In genomic region chr13:85719749-85720148, GRCh38 we compare ENCODE assay signal across 24 cellular contexts.
DNase-seq lines count a peak whose midpoint lies in the region; ATAC-seq, FAIRE-seq and TF ChIP-seq lines count a peak whose summit lies in the region.
"Had no signal": no experiment of that assay in that cellular context is flagged by ENCODE, and none has a peak within 500 bp of the region (broad histone marks: within the 10 kb centered on the region; RNA-seq: fewer than 3 reads in every experiment).

No MANE protein-coding gene starts in this region.

- no peak overlapping the region for H3K27ac Mint-ChIP-seq in activated T-cell treated with anti-CD3 and anti-CD28 coated beads, Interleukin-2, amount 50 U/mL, for 72 hours
- H3K27ac Mint-ChIP-seq: B cell; CD4-positive, CD25-positive, alpha-beta regulatory T cell; CD8-positive, alpha-beta memory T cell had no signal

- H3K27me3 ChIP-seq in HepG2 (ENCODE audit: control insufficient read depth in 1 of 2, insufficient read depth in 2 of 2, low read length in 2 of 2) (no peaks in the 10 kb centered on the region), right lobe of liver (no peaks in the 10 kb centered on the region), IMR-90 (ENCODE audit: control insufficient read depth, insufficient read depth, low read length) (no peaks in the 10 kb centered on the region), smooth muscle cell (ENCODE audit: low read depth) (no peaks in the 10 kb centered on the region), upper lobe of left lung (no peaks in the 10 kb centered on the region)
- H3K27me3 ChIP-seq: BLaER1 had no signal

- no peak overlapping the region for H2BK15ac ChIP-seq in IMR-90 (ENCODE audit: low read depth, low read length)

- no peak overlapping the region for H2BK120ac ChIP-seq in IMR-90 (ENCODE audit: low read depth, low read length)

- dilution Hi-C loops in IMR-90 (cut with HindIII; ENCODE audit: low sequenced_read_pairs, unreplicated experiment) = no loop called here

- no peaks in the 10 kb centered on the region for H3K79me1 ChIP-seq in IMR-90 (ENCODE audit: low read depth in 1 of 2, low read length in 2 of 2)

- H3K9ac ChIP-seq in HepG2 (ENCODE audit: insufficient read depth, low read depth, low read length) (no peak overlapping the region), IMR-90 (ENCODE audit: low read depth, low read length) (no peak overlapping the region), smooth muscle cell (ENCODE audit: low read depth) (no peak overlapping the region)
- H3K9ac ChIP-seq: BLaER1, GM23248 had no signal

- H3K4me1 ChIP-seq in HepG2 (ENCODE audit: insufficient read depth, low read length) (no peaks in the 10 kb centered on the region), right lobe of liver (no peaks in the 10 kb centered on the region), IMR-90 (ENCODE audit: control insufficient read depth, insufficient read depth, low read length) (peaks cover 5% of the 10 kb centered on the region; the same call in 1 of the 2 replicates), smooth muscle cell (ENCODE audit: low read depth) (no peaks in the 10 kb centered on the region), upper lobe of left lung (no peaks in the 10 kb centered on the region)
- H3K4me1 ChIP-seq: BLaER1 had no signal

- H3K27me3 Mint-ChIP-seq in activated T-cell treated with anti-CD3 and anti-CD28 coated beads, Interleukin-2, amount 50 U/mL, for 72 hours (ENCODE audit: low read depth) = no peaks in the 10 kb centered on the region
- H3K27me3 Mint-ChIP-seq: B cell; CD4-positive, CD25-positive, alpha-beta regulatory T cell; CD8-positive, alpha-beta memory T cell had no signal

- no peak overlapping the region for H3K23ac ChIP-seq in IMR-90 (ENCODE audit: low read depth, low read length)

- TF ChIP-seq EP300 in HepG2 (IDR thresholded peaks at IDR 0.05; ENCODE audit: low read depth in 2 of 2, low read length in 2 of 2) = no peak
- no peak for TF ChIP-seq EP300 in HepG2 (CRISPR knock-in tag; IDR thresholded peaks at IDR 0.05; ENCODE audit: borderline replicate concordance)
- TF ChIP-seq EP300 in upper lobe of left lung (IDR thresholded peaks at IDR 0.05) = no peak

- in situ Hi-C loops in HepG2 (cut with HindIII; ENCODE audit: extremely low pct_ligation_motif_present, low pct_unique_long_range_greater_than_20kb) = no loop called here
- in situ Hi-C loops in IMR-90 (cut with MboI; ENCODE audit: low sequenced_read_pairs) = no loop called here

- no peak for FAIRE-seq in HepG2 (lab: Jason Lieb, UNC)
- FAIRE-seq: D721Med, GM12878, GM19239, H1 had no signal

- no peak overlapping the region for H4K91ac ChIP-seq in IMR-90 (ENCODE audit: insufficient read depth, low read depth, low read length)

- H3K79me2 ChIP-seq in HepG2 (ENCODE audit: insufficient read depth, low read length) (no peaks in the 10 kb centered on the region), smooth muscle cell (ENCODE audit: low read depth) (no peaks in the 10 kb centered on the region)

- no peaks in the 10 kb centered on the region for H4K20me1 ChIP-seq in HepG2 (ENCODE audit: insufficient read depth, low read length)
- H4K20me1 ChIP-seq in IMR-90 (ENCODE audit: insufficient read depth, low read length) = no peaks in the 10 kb centered on the region
- H4K20me1 ChIP-seq in smooth muscle cell (ENCODE audit: low read depth) = no peaks in the 10 kb centered on the region
- H4K20me1 ChIP-seq: BLaER1 had no signal

- no peak overlapping the region for H4K8ac ChIP-seq in IMR-90 (ENCODE audit: low read depth in 2 of 2, low read length in 2 of 2)

- ATAC-seq in HepG2 (no peak), right lobe of liver (no peak), IMR-90 (ENCODE audit: low read depth) (no peak), HG03432 (IDR thresholded peaks at IDR 0.05; ENCODE audit: unreplicated experiment) (no peak), upper lobe of left lung (ENCODE audit: low FRiP score in 2 of 2) (no peak)
- ATAC-seq in activated T-cell treated with anti-CD3 and anti-CD28 coated beads, Interleukin-2, amount 50 U/mL, for 72 hours (replicated peaks in 1 of 2) = no peak
- ATAC-seq: GM12878, HCT116 had no signal

- no peak overlapping the region for H2AK9ac ChIP-seq in IMR-90 (replicated peaks; ENCODE audit: low read depth, low read length, poor library complexity)

- no peaks in the 10 kb centered on the region for H3K9me1 ChIP-seq in IMR-90 (ENCODE audit: insufficient read depth, low read length)

- H3K36me3 ChIP-seq in HepG2 (replicated peaks in 1 of 2; ENCODE audit: control insufficient read depth in 1 of 2, insufficient read depth in 2 of 2, low read length in 2 of 2) (no peaks in the 10 kb centered on the region), right lobe of liver (peaks cover 0 to 3% (median 0%) of the 10 kb centered on the region in 4 donors), IMR-90 (ENCODE audit: control insufficient read depth, insufficient read depth, low read length) (no peaks in the 10 kb centered on the region), smooth muscle cell (ENCODE audit: low read depth) (no peaks in the 10 kb centered on the region), upper lobe of left lung (no peaks in the 10 kb centered on the region)
- H3K36me3 ChIP-seq: BLaER1 had no signal

- H3K4me1 Mint-ChIP-seq in activated T-cell treated with anti-CD3 and anti-CD28 coated beads, Interleukin-2, amount 50 U/mL, for 72 hours (ENCODE audit: low read depth) = no peaks in the 10 kb centered on the region
- H3K4me1 Mint-ChIP-seq: B cell; CD4-positive, CD25-positive, alpha-beta regulatory T cell; CD8-positive, alpha-beta memory T cell had no signal

- WGBS in HepG2 (ENCODE audit: low lambda C conversion rate) = 0% methylated on average over 1 of the region's 1 CpG
- 65% methylated on average over 1 of the region's 1 CpG for WGBS in right lobe of liver (ENCODE audit: insufficient coverage, low coverage, low lambda C conversion rate, missing lambda C conversion rate)
- WGBS in IMR-90 (ENCODE audit: extremely low coverage in 2 of 2, insufficient read length in 1 of 2), 2 experiments = no CpG with 5 or more reads among the region's 1 CpG
- 97% methylated on average over 1 of the region's 1 CpG for WGBS in smooth muscle cell (ENCODE audit: low lambda C conversion rate)
- WGBS in upper lobe of left lung, 2 donors = 74 to 91% methylated on average over 1 of the region's 1 CpG

- H3K9me3 Mint-ChIP-seq in activated T-cell treated with anti-CD3 and anti-CD28 coated beads, Interleukin-2, amount 50 U/mL, for 72 hours = no peaks in the 10 kb centered on the region
- H3K9me3 Mint-ChIP-seq: H9 had no signal

- H3K9me3 ChIP-seq in HepG2 (ENCODE audit: low read length) (no peaks in the 10 kb centered on the region), right lobe of liver (no peaks in the 10 kb centered on the region), IMR-90 (ENCODE audit: control insufficient read depth, insufficient read depth, low read length) (no peaks in the 10 kb centered on the region), smooth muscle cell (replicated peaks; ENCODE audit: low read depth) (no peaks in the 10 kb centered on the region), upper lobe of left lung (no peaks in the 10 kb centered on the region)
- H3K9me3 ChIP-seq: BLaER1 had no signal

- TF ChIP-seq POLR2A in HepG2 (IDR thresholded peaks at IDR 0.05; ENCODE audit: insufficient read depth in 1 of 2, low read depth in 2 of 2, low read length in 2 of 2) (no peak), right lobe of liver (IDR thresholded peaks at IDR 0.05) (no peak), IMR-90 (IDR thresholded peaks at IDR 0.05; ENCODE audit: low read depth, low read length) (no peak), upper lobe of left lung (IDR thresholded peaks at IDR 0.05) (no peak)

- H4K5ac ChIP-seq in IMR-90 (ENCODE audit: low read depth, low read length) = no peak overlapping the region

- H3K4me3 ChIP-seq in HepG2 (replicated peaks in 1 of 3; ENCODE audit: insufficient read depth in 1 of 3, low read depth in 2 of 3, low read length in 3 of 3) (no peak overlapping the region), right lobe of liver (no peak overlapping the region), IMR-90 (ENCODE audit: insufficient read depth, low read depth, low read length) (no peak overlapping the region), smooth muscle cell (no peak overlapping the region), upper lobe of left lung (no peak overlapping the region)
- H3K4me3 ChIP-seq: BLaER1, GM12878, GM23248 had no signal

- H3K27ac ChIP-seq in HepG2 (ENCODE audit: extremely low read length, insufficient read depth, low read length) (no peak overlapping the region), right lobe of liver (no peak overlapping the region), IMR-90 (ENCODE audit: insufficient read depth, low read length) (no peak overlapping the region), VCaP (peak overlapping the region; percentile 2), smooth muscle cell (ENCODE audit: low read depth) (no peak overlapping the region), upper lobe of left lung (no peak overlapping the region)
- H3K27ac ChIP-seq: BLaER1, C4-2B, GM23248 had no signal

- no peak overlapping the region for H3K14ac ChIP-seq in IMR-90 (replicated peaks; ENCODE audit: low read depth, low read length)

- no peak overlapping the region for H2AK5ac ChIP-seq in IMR-90 (ENCODE audit: low read depth, low read length)

- H3K4me3 Mint-ChIP-seq in activated T-cell treated with anti-CD3 and anti-CD28 coated beads, Interleukin-2, amount 50 U/mL, for 72 hours = no peak overlapping the region
- H3K4me3 Mint-ChIP-seq: B cell; CD4-positive, CD25-positive, alpha-beta regulatory T cell; CD8-positive, alpha-beta memory T cell; H9 had no signal

- H3K4me2 ChIP-seq in HepG2 (ENCODE audit: low read depth, low read length) (no peak overlapping the region), IMR-90 (ENCODE audit: low read depth, low read length) (no peak overlapping the region), smooth muscle cell (no peak overlapping the region)
- H3K4me2 ChIP-seq: BLaER1 had no signal

- no peak overlapping the region for H2BK5ac ChIP-seq in IMR-90 (ENCODE audit: low read depth, low read length, poor library complexity, severe bottlenecking)

- POLR2A ChIA-PET in HepG2 (lab: Yijun Ruan, JAX) = no interaction called here
- POLR2A ChIA-PET in IMR-90 (lab: Charles Lee; ENCODE audit: unreplicated experiment) = no interaction called here

- H3F3A ChIP-seq in smooth muscle cell (ENCODE audit: low read depth) = no peaks in the 10 kb centered on the region

- intact Hi-C loops in HepG2 (cut with micrococcal nuclease; ENCODE audit: unreplicated experiment) = no loop called here
- intact Hi-C loops in right lobe of liver (cut with DNase I) = no loop called here
- intact Hi-C loops in IMR-90 (cut with micrococcal nuclease) = no loop called here

- no peaks in the 10 kb centered on the region for H3K36me3 Mint-ChIP-seq in activated T-cell treated with anti-CD3 and anti-CD28 coated beads, Interleukin-2, amount 50 U/mL, for 72 hours (ENCODE audit: insufficient read depth in 2 of 2)
- H3K36me3 Mint-ChIP-seq: CD4-positive, CD25-positive, alpha-beta regulatory T cell; CD8-positive, alpha-beta memory T cell had no signal

- BruUV-seq in HepG2 (replicated peaks; lab: Mats Ljungman, UMichigan) (no TSS peak), IMR-90 (replicated peaks; lab: Mats Ljungman, UMichigan) (no TSS peak)

- TF ChIP-seq CTCF in HepG2 (CRISPR knock-in tag; IDR thresholded peaks at IDR 0.05) = no peak
- TF ChIP-seq CTCF in right lobe of liver (IDR thresholded peaks at IDR 0.05) = no peak
- no peak for TF ChIP-seq CTCF in IMR-90 (conservative IDR thresholded peaks at IDR 0.05; ENCODE audit: low read depth, low read length)
- no peak for TF ChIP-seq CTCF in VCaP (conservative IDR thresholded peaks at IDR 0.05)
- no peak for TF ChIP-seq CTCF in smooth muscle cell (IDR thresholded peaks at IDR 0.05; ENCODE audit: borderline replicate concordance, insufficient read depth, poor library complexity, severe bottlenecking)
- no peak for TF ChIP-seq CTCF in upper lobe of left lung (IDR thresholded peaks at IDR 0.05)

- no peak overlapping the region for H3K56ac ChIP-seq in IMR-90 (ENCODE audit: extremely low read depth, insufficient read depth, low read length)

- H3K4ac ChIP-seq in IMR-90 (ENCODE audit: low read depth, low read length) = no peak overlapping the region

- no peak overlapping the region for H2BK20ac ChIP-seq in IMR-90 (ENCODE audit: low read depth, low read length)

- CTCF ChIA-PET in HepG2 (lab: Yijun Ruan, JAX; ENCODE audit: low intra/inter-chr PET ratio, low total read pairs) = no interaction called here
- CTCF ChIA-PET in IMR-90 (lab: Yijun Ruan, JAX) = no interaction called here

- no peak overlapping the region for H2AFZ ChIP-seq in HepG2 (ENCODE audit: low read length)
- H2AFZ ChIP-seq in IMR-90 (replicated peaks; ENCODE audit: low read length, poor library complexity) = no peak overlapping the region
- H2AFZ ChIP-seq in smooth muscle cell (ENCODE audit: low read depth) = peak overlapping the region; percentile 2
- H2AFZ ChIP-seq: GM23248 had no signal

- DNase-seq in HepG2 (ENCODE audit: low spot score) = no peak
- no peak for DNase-seq in right lobe of liver
- no peak for DNase-seq in IMR-90
- DNase-seq in smooth muscle cell (lab: John Stamatoyannopoulos, UW; ENCODE audit: unreplicated experiment) = no peak
- DNase-seq in activated T-cell treated with anti-CD3 and anti-CD28 coated beads, Interleukin-2, amount 50 U/mL, for 72 hours = no peak
- DNase-seq in upper lobe of left lung = no peak
- DNase-seq: CD4-positive, CD25-positive, alpha-beta regulatory T cell; CD8-positive, alpha-beta memory T cell; DMS 273 treated with DMSO at 0.1 percent for 48 hours; DMS79; EL; GDM1; GM23248; H9 had no signal

- no peak overlapping the region for H3K18ac ChIP-seq in IMR-90 (ENCODE audit: low read depth, low read length)

- TF ChIP-seq RAD21 in HepG2 (CRISPR knock-in tag; IDR thresholded peaks at IDR 0.05) (no peak), IMR-90 (IDR thresholded peaks at IDR 0.05; ENCODE audit: low read length) (no peak)
